In the genomic region with DNA sequence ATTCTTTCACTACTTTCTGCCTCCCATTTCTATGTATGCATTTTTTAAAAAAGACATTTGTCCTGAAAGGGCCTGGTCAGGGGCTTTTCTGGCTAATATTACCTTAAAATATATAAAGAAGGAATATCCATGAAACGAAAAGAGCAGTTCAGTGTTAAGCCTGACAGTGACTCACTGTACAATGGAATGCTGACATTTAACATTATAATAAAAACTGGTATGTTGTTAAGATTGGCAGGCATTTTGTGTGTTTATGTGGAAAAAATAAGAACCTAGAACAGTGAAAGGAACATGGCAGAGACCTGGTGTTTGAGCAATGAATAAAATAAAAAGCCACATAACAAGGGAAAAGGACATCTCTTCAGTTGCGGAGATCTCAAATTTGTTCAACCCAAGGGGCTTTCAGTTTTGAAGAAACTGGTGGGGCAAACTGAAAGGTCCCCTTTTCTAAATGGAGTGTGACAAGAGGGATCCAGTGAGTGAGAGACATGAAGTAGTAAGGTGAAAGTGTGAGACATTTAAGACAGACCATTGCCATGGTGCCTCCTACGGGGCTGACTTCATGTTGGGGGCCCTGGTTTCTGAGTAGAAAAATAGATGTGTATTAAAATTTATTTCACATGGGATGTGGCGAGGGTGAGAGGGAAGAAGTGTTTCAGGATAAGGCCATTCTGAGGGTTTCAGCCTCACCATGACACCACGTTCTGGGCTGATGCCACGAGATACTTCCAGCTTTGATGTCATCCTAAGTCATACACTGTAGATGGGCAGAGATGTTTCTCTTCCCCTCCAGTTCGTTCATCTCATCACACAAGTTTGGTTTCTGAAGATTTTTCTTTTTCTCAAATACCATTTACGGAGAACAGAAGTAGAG, we compare ENCODE assay signal across 15 cellular contexts.
DNase-seq lines count a peak whose midpoint lies in the region; ATAC-seq and TF ChIP-seq lines count a peak whose summit lies in the region.
"Had no signal": no experiment of that assay in that cellular context is flagged by ENCODE, and none has a peak within 500 bp of the region (broad histone marks: within the 10 kb centered on the region; RNA-seq: fewer than 3 reads in every experiment).

No MANE protein-coding gene starts in this region.

- DNase-seq in activated CD8-positive, alpha-beta memory T cell treated with anti-CD3 and anti-CD28 coated beads, Interleukin-2, amount 10 ng/mL, durations not matched to agents 7 days and 5 days: no peak
- DNase-seq in activated CD8-positive, alpha-beta memory T cell treated with anti-CD3 and anti-CD28 coated beads, Interleukin-2, amount 50 U/mL, for 4 hours: no peak
- peak; percentile 32 for DNase-seq in fibroblast of pulmonary artery (ENCODE audit: low read depth)
- DNase-seq in stimulated activated naive CD8-positive, alpha-beta T cell treated with anti-CD3 and anti-CD28 coated beads, Interleukin-15, amount 100 ng/mL, for 72 hours: peak in 1 of 2 donors; percentile 46
- DNase-seq in NCI-H526 (lab: John Stamatoyannopoulos, UW): no peak
- DNase-seq in GM13976 (ENCODE audit: low spot score): no peak
- DNase-seq: activated naive CD4-positive, alpha-beta T cell treated with Interleukin-2 at 50 U/mL for 16 hours; NCI-H1105 treated with DMSO at 0.1 percent for 48 hours; NCI-H82; SIG-M5; stimulated activated CD4-positive, alpha-beta T cell treated with anti-CD3 and anti-CD28 coated beads, Interleukin-1b, Interleukin-23, amount 100 ng/mL, for 48 hours; substantia nigra had no signal

- no peak for ATAC-seq in activated CD8-positive, alpha-beta memory T cell treated with anti-CD3 and anti-CD28 coated beads, Interleukin-2, amount 10 ng/mL, durations not matched to agents 7 days and 5 days
- ATAC-seq in activated T-helper 17 cell treated with anti-CD3 and anti-CD28 coated beads, Interleukin-2, amount 50 U/mL, for 72 hours (replicated peaks): peak; percentile 11
- ATAC-seq in stimulated activated naive CD8-positive, alpha-beta T cell treated with anti-CD3 and anti-CD28 coated beads, Interleukin-15, amount 100 ng/mL, for 72 hours: peak; percentile 68
- ATAC-seq in GM21381 (IDR thresholded peaks at IDR 0.05; ENCODE audit: unreplicated experiment): no peak

- no peak overlapping the region for H3K4me3 Mint-ChIP-seq in activated CD8-positive, alpha-beta memory T cell treated with anti-CD3 and anti-CD28 coated beads, Interleukin-2, amount 10 ng/mL, durations not matched to agents 7 days and 5 days
- H3K4me3 Mint-ChIP-seq in activated T-helper 17 cell treated with anti-CD3 and anti-CD28 coated beads, Interleukin-2, amount 50 U/mL, for 72 hours: peak overlapping the region; percentile 4
- no peak overlapping the region for H3K4me3 Mint-ChIP-seq in stimulated activated naive CD8-positive, alpha-beta T cell treated with anti-CD3 and anti-CD28 coated beads, Interleukin-15, amount 100 ng/mL, for 72 hours
- H3K4me3 Mint-ChIP-seq: dendritic cell treated with granulocyte-macrophage colony-stimulating factor and Interleukin-4, amounts not matched to agents 40 ng/mL and 50 ng/mL, for 4 days had no signal

- H3K27me3 Mint-ChIP-seq in activated CD8-positive, alpha-beta memory T cell treated with anti-CD3 and anti-CD28 coated beads, Interleukin-2, amount 10 ng/mL, durations not matched to agents 7 days and 5 days: no peaks in the 10 kb centered on the region
- H3K27me3 Mint-ChIP-seq in activated T-helper 17 cell treated with anti-CD3 and anti-CD28 coated beads, Interleukin-2, amount 50 U/mL, for 72 hours: no peaks in the 10 kb centered on the region
- no peaks in the 10 kb centered on the region for H3K27me3 Mint-ChIP-seq in stimulated activated naive CD8-positive, alpha-beta T cell treated with anti-CD3 and anti-CD28 coated beads, Interleukin-15, amount 100 ng/mL, for 72 hours
- H3K27me3 Mint-ChIP-seq: dendritic cell treated with granulocyte-macrophage colony-stimulating factor and Interleukin-4, amounts not matched to agents 40 ng/mL and 50 ng/mL, for 4 days had no signal

- TF ChIP-seq CTCF in fibroblast of pulmonary artery (IDR thresholded peaks at IDR 0.05; ENCODE audit: low read length, missing control alignments) (no peak), GM13976 (IDR thresholded peaks at IDR 0.05; ENCODE audit: borderline replicate concordance, control extremely low read depth, extremely low read depth, insufficient read depth, missing control alignments) (no peak)

- peaks cover 31% of the 10 kb centered on the region for H3K36me3 Mint-ChIP-seq in activated CD8-positive, alpha-beta memory T cell treated with anti-CD3 and anti-CD28 coated beads, Interleukin-2, amount 10 ng/mL, durations not matched to agents 7 days and 5 days
- peaks cover 24% of the 10 kb centered on the region for H3K36me3 Mint-ChIP-seq in activated T-helper 17 cell treated with anti-CD3 and anti-CD28 coated beads, Interleukin-2, amount 50 U/mL, for 72 hours (ENCODE audit: low read depth)

- H3K9me3 Mint-ChIP-seq in activated CD8-positive, alpha-beta memory T cell treated with anti-CD3 and anti-CD28 coated beads, Interleukin-2, amount 10 ng/mL, durations not matched to agents 7 days and 5 days (ENCODE audit: low read depth): no peaks in the 10 kb centered on the region
- H3K9me3 Mint-ChIP-seq in activated T-helper 17 cell treated with anti-CD3 and anti-CD28 coated beads, Interleukin-2, amount 50 U/mL, for 72 hours: no peaks in the 10 kb centered on the region
- H3K9me3 Mint-ChIP-seq in stimulated activated naive CD8-positive, alpha-beta T cell treated with anti-CD3 and anti-CD28 coated beads, Interleukin-15, amount 100 ng/mL, for 72 hours: no peaks in the 10 kb centered on the region
- H3K9me3 Mint-ChIP-seq: dendritic cell treated with granulocyte-macrophage colony-stimulating factor and Interleukin-4, amounts not matched to agents 40 ng/mL and 50 ng/mL, for 4 days had no signal

- H3K27ac Mint-ChIP-seq in activated CD8-positive, alpha-beta memory T cell treated with anti-CD3 and anti-CD28 coated beads, Interleukin-2, amount 10 ng/mL, durations not matched to agents 7 days and 5 days: peak overlapping the region; percentile 11
- H3K27ac Mint-ChIP-seq in activated T-helper 17 cell treated with anti-CD3 and anti-CD28 coated beads, Interleukin-2, amount 50 U/mL, for 72 hours: peak overlapping the region; percentile 69
- H3K27ac Mint-ChIP-seq in stimulated activated naive CD8-positive, alpha-beta T cell treated with anti-CD3 and anti-CD28 coated beads, Interleukin-15, amount 100 ng/mL, for 72 hours: peak overlapping the region in 1 of 2 donors; percentile 43
- H3K27ac Mint-ChIP-seq: dendritic cell treated with granulocyte-macrophage colony-stimulating factor and Interleukin-4, amounts not matched to agents 40 ng/mL and 50 ng/mL, for 4 days had no signal

- in situ Hi-C loops in GM13976 (cut with MboI; ENCODE audit: low sequenced_read_pairs, unreplicated experiment): no loop called here

- CTCF ChIA-PET in activated CD8-positive, alpha-beta memory T cell treated with anti-CD3 and anti-CD28 coated beads, Interleukin-2, amount 10 ng/mL, durations not matched to agents 7 days and 5 days (lab: Charles Lee): no interaction called here

- peaks cover 56% of the 10 kb centered on the region for H3K4me1 Mint-ChIP-seq in activated CD8-positive, alpha-beta memory T cell treated with anti-CD3 and anti-CD28 coated beads, Interleukin-2, amount 10 ng/mL, durations not matched to agents 7 days and 5 days
- peaks cover 31% of the 10 kb centered on the region for H3K4me1 Mint-ChIP-seq in activated T-helper 17 cell treated with anti-CD3 and anti-CD28 coated beads, Interleukin-2, amount 50 U/mL, for 72 hours
- peaks cover 40% of the 10 kb centered on the region for H3K4me1 Mint-ChIP-seq in stimulated activated naive CD8-positive, alpha-beta T cell treated with anti-CD3 and anti-CD28 coated beads, Interleukin-15, amount 100 ng/mL, for 72 hours

- no peak overlapping the region for H3K4me3 ChIP-seq in fibroblast of pulmonary artery (replicated peaks; ENCODE audit: low read depth, low read length)

Comparison
In these comparisons a context has a peak if more than half of its experiments do, and no peak if none do; other contexts are left out.
1. ATAC-seq: peak in activated T-helper 17 cell treated with anti-CD3 and anti-CD28 coated beads, Interleukin-2, amount 50 U/mL, for 72 hours (single experiment) and stimulated activated naive CD8-positive, alpha-beta T cell treated with anti-CD3 and anti-CD28 coated beads, Interleukin-15, amount 100 ng/mL, for 72 hours (single experiment); none in activated CD8-positive, alpha-beta memory T cell treated with anti-CD3 and anti-CD28 coated beads, Interleukin-2, amount 10 ng/mL, durations not matched to agents 7 days and 5 days (single experiment) and GM21381 (single experiment).